In genomic region chr10:1058017-1058416, GRCh38 we compare ENCODE assay signal across 9 cellular contexts. TPM values are rescaled to one million over a fixed set of nuclear protein-coding genes. Genes with fewer than 3 reads are reported as not detected.
DNase-seq lines count a peak whose midpoint lies in the region; ATAC-seq and TF ChIP-seq lines count a peak whose summit lies in the region.
"Had no signal": no experiment of that assay in that cellular context is flagged by ENCODE, and none has a peak within 500 bp of the region (broad histone marks: within the 10 kb centered on the region; RNA-seq: fewer than 3 reads in every experiment).

No MANE protein-coding gene starts in this region.

- peak overlapping the region; percentile 96 for H3K27ac ChIP-seq in CD8-positive, alpha-beta memory T cell (ENCODE audit: low read depth, low read length)
- H3K27ac ChIP-seq in MM.1S (ENCODE audit: low read length) (no peak overlapping the region), duodenal mucosa (ENCODE audit: low read depth, low read length) (no peak overlapping the region)
- H3K27ac ChIP-seq: vagina had no signal

- H2AFZ ChIP-seq in MM.1S (ENCODE audit: low read length) = no peak overlapping the region

- TF ChIP-seq CTCF in MM.1S (IDR thresholded peaks at IDR 0.05; ENCODE audit: low read length) (no peak), natural killer cell (IDR thresholded peaks at IDR 0.05) (no peak)

- peak overlapping the region; percentile 73; the same call in 1 of the 2 replicates for H3K4me2 ChIP-seq in MM.1S (ENCODE audit: low read depth, low read length)

- peak overlapping the region; percentile 78 to 99 (median 95) for H3K27ac Mint-ChIP-seq in CD8-positive, alpha-beta memory T cell
- H3K27ac Mint-ChIP-seq in natural killer cell = peak overlapping the region; percentile 97 to 98

- no peak for DNase-seq in CD8-positive, alpha-beta memory T cell
- no peak for DNase-seq in MM.1S
- DNase-seq in natural killer cell = no peak
- no peak for DNase-seq in effector CD8-positive, alpha-beta T cell (lab: John Stamatoyannopoulos, UW)
- DNase-seq in islet precursor cell = no peak

- CTCF ChIA-PET in CD8-positive, alpha-beta memory T cell (lab: Charles Lee) = interaction anchor here (1.1 kb wide), 1 partner anchor 12 kb away, joined by 3 read pairs; no protein-coding TSS in a partner anchor

- H3K36me3 Mint-ChIP-seq in CD8-positive, alpha-beta memory T cell = peaks cover 0 to 39% (median 0%) of the 10 kb centered on the region in 3 donors
- no peaks in the 10 kb centered on the region for H3K36me3 Mint-ChIP-seq in natural killer cell

- H3F3A ChIP-seq in MM.1S (ENCODE audit: insufficient read depth, low read length) = no peaks in the 10 kb centered on the region

- peaks cover 71% of the 10 kb centered on the region for H3K4me1 ChIP-seq in CD8-positive, alpha-beta memory T cell (ENCODE audit: insufficient read depth, low read length)
- H3K4me1 ChIP-seq in MM.1S (ENCODE audit: low read length) (peaks cover 23% of the 10 kb centered on the region), duodenal mucosa (ENCODE audit: control insufficient read depth in 1 of 2, insufficient read depth in 2 of 2, low read length in 2 of 2) (peaks cover 28 to 37% of the 10 kb centered on the region in 2 donors)

- ATAC-seq in natural killer cell (no peak), GM21723 (IDR thresholded peaks at IDR 0.05; ENCODE audit: unreplicated experiment) (no peak), HG03095 (IDR thresholded peaks at IDR 0.05; ENCODE audit: unreplicated experiment) (no peak)

- H3K9me2 ChIP-seq in MM.1S (replicated peaks; ENCODE audit: insufficient read depth, low read length) = no peaks in the 10 kb centered on the region

- H3K79me2 ChIP-seq in MM.1S (ENCODE audit: low read length) = peaks cover 96% of the 10 kb centered on the region

- H3K4me1 Mint-ChIP-seq in CD8-positive, alpha-beta memory T cell = peaks cover 74 to 95% (median 88%) of the 10 kb centered on the region in 3 donors
- peaks cover 83 to 89% of the 10 kb centered on the region in 2 donors for H3K4me1 Mint-ChIP-seq in natural killer cell

- peak overlapping the region; percentile 88 for H3K4me3 ChIP-seq in CD8-positive, alpha-beta memory T cell (ENCODE audit: low read length)
- H3K4me3 ChIP-seq in MM.1S (ENCODE audit: low read length) = no peak overlapping the region
- peak overlapping the region; percentile 3 to 92 for H3K4me3 ChIP-seq in duodenal mucosa (ENCODE audit: low read depth in 1 of 2, low read length in 2 of 2)

- POLR2A ChIA-PET in CD8-positive, alpha-beta memory T cell (lab: Charles Lee) = interaction anchor here (3.8 kb wide), 1 partner anchor 9 kb away, joined by 19 read pairs; the partner anchor contains the start of gene IDI1

- no peaks in the 10 kb centered on the region for H3K36me3 ChIP-seq in CD8-positive, alpha-beta memory T cell (ENCODE audit: insufficient read depth, low read length)
- H3K36me3 ChIP-seq in MM.1S (replicated peaks; ENCODE audit: insufficient read depth, low read length) (no peaks in the 10 kb centered on the region), duodenal mucosa (ENCODE audit: control insufficient read depth in 1 of 2, insufficient read depth in 2 of 2, low read length in 2 of 2) (peaks cover 0 to 7% of the 10 kb centered on the region in 2 donors)
- H3K36me3 ChIP-seq: vagina had no signal

- H3K9me3 Mint-ChIP-seq in CD8-positive, alpha-beta memory T cell = no peaks in the 10 kb centered on the region
- H3K9me3 Mint-ChIP-seq in natural killer cell = no peaks in the 10 kb centered on the region

- H3K27me3 Mint-ChIP-seq in CD8-positive, alpha-beta memory T cell = no peaks in the 10 kb centered on the region
- no peaks in the 10 kb centered on the region for H3K27me3 Mint-ChIP-seq in natural killer cell (ENCODE audit: low read depth in 2 of 2)

- no peaks in the 10 kb centered on the region for H3K27me3 ChIP-seq in CD8-positive, alpha-beta memory T cell (ENCODE audit: insufficient read depth, low read length, poor library complexity, severe bottlenecking)
- H3K27me3 ChIP-seq in MM.1S (replicated peaks; ENCODE audit: insufficient read depth, low read length) = no peaks in the 10 kb centered on the region
- H3K27me3 ChIP-seq in duodenal mucosa (ENCODE audit: control insufficient read depth in 1 of 2, insufficient read depth in 2 of 2, low read length in 2 of 2) = no peaks in the 10 kb centered on the region
- H3K27me3 ChIP-seq: vagina had no signal

- H3K9ac ChIP-seq in MM.1S (ENCODE audit: low read length) (no peak overlapping the region), duodenal mucosa (ENCODE audit: low read depth in 1 of 2, low read length in 2 of 2) (no peak overlapping the region)

- H3K4me3 Mint-ChIP-seq in CD8-positive, alpha-beta memory T cell = peak overlapping the region; percentile 94 to 98 (median 94)
- H3K4me3 Mint-ChIP-seq in natural killer cell = peak overlapping the region; percentile 95

- no peaks in the 10 kb centered on the region for H4K20me1 ChIP-seq in MM.1S (ENCODE audit: insufficient read depth, low read length)

- H3K9me3 ChIP-seq in CD8-positive, alpha-beta memory T cell (ENCODE audit: low read length) = no peaks in the 10 kb centered on the region
- H3K9me3 ChIP-seq in MM.1S (replicated peaks; ENCODE audit: insufficient read depth, low read length) = no peaks in the 10 kb centered on the region
- H3K9me3 ChIP-seq in duodenal mucosa (ENCODE audit: control insufficient read depth in 1 of 2, low read length in 2 of 2) = no peaks in the 10 kb centered on the region
- H3K9me3 ChIP-seq: vagina had no signal

- intact Hi-C loops in natural killer cell (cut with micrococcal nuclease) = no loop called here

RNA-seq across cellular contexts. Expression of gene WDR37, which starts 1.8 kb away (rescaled TPM):
- 10 to 100 TPM; 14.5 to 15.8 TPM for total RNA-seq in CD8-positive, alpha-beta memory T cell
- polyA plus RNA-seq in CD8-positive, alpha-beta memory T cell = 21.7 TPM
- 10 to 100 TPM; 56.3 to 59.6 (median 57.6) TPM for total RNA-seq in natural killer cell

RNA-seq across cellular contexts. Expression of gene IDI1, which starts 9.1 kb away (rescaled TPM):
- total RNA-seq in CD8-positive, alpha-beta memory T cell = 10 to 100 TPM; 47.4 to 50.1 TPM
- 53.1 TPM for polyA plus RNA-seq in CD8-positive, alpha-beta memory T cell
- total RNA-seq in natural killer cell = 100 to 1,000 TPM; 156 to 229 (median 163) TPM

RNA-seq across cellular contexts. Expression of gene IDI2, which starts 32.4 kb away (rescaled TPM):
- not detected for total RNA-seq in CD8-positive, alpha-beta memory T cell
- polyA plus RNA-seq in CD8-positive, alpha-beta memory T cell = not detected
- total RNA-seq in natural killer cell = not detected
- total RNA-seq: vagina had no signal
